Comparison of ENCODE assay signal across 8 cellular contexts in genomic region chr14:101810897-101811620, GRCh38. TPM values are rescaled to one million over a fixed set of nuclear protein-coding genes. Genes with fewer than 3 reads are reported as not detected.
DNase-seq lines count a peak whose midpoint lies in the region; ATAC-seq and TF ChIP-seq lines count a peak whose summit lies in the region.

No MANE protein-coding gene starts in this region.

- H3F3A ChIP-seq in MM.1S (ENCODE audit: insufficient read depth, low read length): peaks cover 5% of the 10 kb centered on the region

- H3K9me3 Mint-ChIP-seq in CD14-positive monocyte: no peaks in the 10 kb centered on the region
- H3K9me3 Mint-ChIP-seq in chondrocyte (ENCODE audit: low read depth): no peaks in the 10 kb centered on the region
- no peaks in the 10 kb centered on the region for H3K9me3 Mint-ChIP-seq in natural killer cell

- TF ChIP-seq CTCF in CD14-positive monocyte (IDR thresholded peaks at IDR 0.05): no peak
- no peak for TF ChIP-seq CTCF in MM.1S (IDR thresholded peaks at IDR 0.05; ENCODE audit: low read length)
- no peak for TF ChIP-seq CTCF in chondrocyte (IDR thresholded peaks at IDR 0.05)
- TF ChIP-seq CTCF in natural killer cell (IDR thresholded peaks at IDR 0.05): no peak

- peaks cover 26 to 38% of the 10 kb centered on the region in 2 donors for H3K36me3 Mint-ChIP-seq in CD14-positive monocyte
- no peaks in the 10 kb centered on the region for H3K36me3 Mint-ChIP-seq in chondrocyte (ENCODE audit: low read depth)
- H3K36me3 Mint-ChIP-seq in natural killer cell: peaks cover 6% of the 10 kb centered on the region

- H3K27me3 ChIP-seq in MM.1S (replicated peaks; ENCODE audit: insufficient read depth, low read length): no peaks in the 10 kb centered on the region

- H3K27ac ChIP-seq in MM.1S (ENCODE audit: low read length): peak overlapping the region; percentile 100

- peaks cover 29% of the 10 kb centered on the region for H3K4me1 Mint-ChIP-seq in CD14-positive monocyte
- peaks cover 46% of the 10 kb centered on the region for H3K4me1 Mint-ChIP-seq in chondrocyte (ENCODE audit: low read depth)
- peaks cover 64 to 68% of the 10 kb centered on the region in 2 donors for H3K4me1 Mint-ChIP-seq in natural killer cell

- peak overlapping the region; percentile 89 to 95 for H3K4me3 Mint-ChIP-seq in CD14-positive monocyte
- H3K4me3 Mint-ChIP-seq in chondrocyte (ENCODE audit: unreplicated experiment): peak overlapping the region; percentile 86
- peak overlapping the region; percentile 98 for H3K4me3 Mint-ChIP-seq in natural killer cell

- peak overlapping the region; percentile 100 for H3K9ac ChIP-seq in MM.1S (ENCODE audit: low read length)

- H3K4me3 ChIP-seq in MM.1S (ENCODE audit: low read length): peak overlapping the region; percentile 87

- H3K4me2 ChIP-seq in MM.1S (ENCODE audit: low read depth, low read length): peak overlapping the region; percentile 51; the same call in 1 of the 2 replicates

- ATAC-seq in natural killer cell (peak in 1 of 3 donors; percentile 5), left lobe of liver (no peak), GM19455 (IDR thresholded peaks at IDR 0.05; ENCODE audit: unreplicated experiment) (no peak), HG03095 (IDR thresholded peaks at IDR 0.05; ENCODE audit: unreplicated experiment) (no peak)

- H3K9me3 ChIP-seq in MM.1S (replicated peaks; ENCODE audit: insufficient read depth, low read length): no peaks in the 10 kb centered on the region

- H3K27ac Mint-ChIP-seq in CD14-positive monocyte: peak overlapping the region; percentile 99 to 100 (median 100)
- H3K27ac Mint-ChIP-seq in chondrocyte (ENCODE audit: unreplicated experiment): peak overlapping the region; percentile 99
- peak overlapping the region; percentile 97 to 99 for H3K27ac Mint-ChIP-seq in natural killer cell

- DNase-seq in CD14-positive monocyte (ENCODE audit: low spot score) (no peak), MM.1S (no peak), chondrocyte (ENCODE audit: low spot score) (no peak), natural killer cell (no peak), left lobe of liver (ENCODE audit: low spot score) (no peak), epidermal melanocyte (ENCODE audit: insufficient read length, low spot score) (no peak)

- H3K79me2 ChIP-seq in MM.1S (ENCODE audit: low read length): peaks cover 58% of the 10 kb centered on the region

- H3K27me3 Mint-ChIP-seq in CD14-positive monocyte (ENCODE audit: low read depth in 3 of 3) (peaks cover 0 to 1% (median 0%) of the 10 kb centered on the region in 3 donors), chondrocyte (ENCODE audit: low read depth) (no peaks in the 10 kb centered on the region), natural killer cell (ENCODE audit: low read depth in 2 of 2) (no peaks in the 10 kb centered on the region)

- no peaks in the 10 kb centered on the region for H4K20me1 ChIP-seq in MM.1S (ENCODE audit: insufficient read depth, low read length)

- H2AFZ ChIP-seq in MM.1S (ENCODE audit: low read length): no peak overlapping the region

- H3K9me2 ChIP-seq in MM.1S (replicated peaks; ENCODE audit: insufficient read depth, low read length): no peaks in the 10 kb centered on the region

- intact Hi-C loops in CD14-positive monocyte (cut with micrococcal nuclease): loop anchor here in 1 of 2 donors (2.0 to 5.0 kb wide), 2 partner anchors 14 to 104 kb away; no protein-coding TSS in a partner anchor
- intact Hi-C loops in natural killer cell (cut with micrococcal nuclease): loop anchor here (1.0 kb wide), 1 partner anchor 8 kb away; no protein-coding TSS in a partner anchor

- H3K4me1 ChIP-seq in MM.1S (ENCODE audit: low read length): peaks cover 23% of the 10 kb centered on the region

- no peaks in the 10 kb centered on the region for H3K36me3 ChIP-seq in MM.1S (replicated peaks; ENCODE audit: insufficient read depth, low read length)

RNA-seq across cellular contexts. Expression of gene PPP2R5C, which starts 49.5 kb away (rescaled TPM):
- 10 to 100 TPM; 61.9 to 64.0 TPM for polyA plus RNA-seq in CD14-positive monocyte
- total RNA-seq in chondrocyte (95.0 to 111 TPM (median 98.1 TPM) in 3 replicates), natural killer cell (100 to 1,000 TPM; 716 to 779 (median 736) TPM), left lobe of liver (60.8 TPM)
